Comparison of ENCODE assay signal across 1 cellular context in genomic region chr9:76637426-76637825, GRCh38.
TF ChIP-seq lines count a peak whose summit lies in the region.

No MANE protein-coding gene starts in this region.

TF ChIP-seq in GM23338, 12 proteins besides CTCF, POLR2A, EP300 and RAD21 (continued from another document):
- TF ChIP-seq, protein P1, sequence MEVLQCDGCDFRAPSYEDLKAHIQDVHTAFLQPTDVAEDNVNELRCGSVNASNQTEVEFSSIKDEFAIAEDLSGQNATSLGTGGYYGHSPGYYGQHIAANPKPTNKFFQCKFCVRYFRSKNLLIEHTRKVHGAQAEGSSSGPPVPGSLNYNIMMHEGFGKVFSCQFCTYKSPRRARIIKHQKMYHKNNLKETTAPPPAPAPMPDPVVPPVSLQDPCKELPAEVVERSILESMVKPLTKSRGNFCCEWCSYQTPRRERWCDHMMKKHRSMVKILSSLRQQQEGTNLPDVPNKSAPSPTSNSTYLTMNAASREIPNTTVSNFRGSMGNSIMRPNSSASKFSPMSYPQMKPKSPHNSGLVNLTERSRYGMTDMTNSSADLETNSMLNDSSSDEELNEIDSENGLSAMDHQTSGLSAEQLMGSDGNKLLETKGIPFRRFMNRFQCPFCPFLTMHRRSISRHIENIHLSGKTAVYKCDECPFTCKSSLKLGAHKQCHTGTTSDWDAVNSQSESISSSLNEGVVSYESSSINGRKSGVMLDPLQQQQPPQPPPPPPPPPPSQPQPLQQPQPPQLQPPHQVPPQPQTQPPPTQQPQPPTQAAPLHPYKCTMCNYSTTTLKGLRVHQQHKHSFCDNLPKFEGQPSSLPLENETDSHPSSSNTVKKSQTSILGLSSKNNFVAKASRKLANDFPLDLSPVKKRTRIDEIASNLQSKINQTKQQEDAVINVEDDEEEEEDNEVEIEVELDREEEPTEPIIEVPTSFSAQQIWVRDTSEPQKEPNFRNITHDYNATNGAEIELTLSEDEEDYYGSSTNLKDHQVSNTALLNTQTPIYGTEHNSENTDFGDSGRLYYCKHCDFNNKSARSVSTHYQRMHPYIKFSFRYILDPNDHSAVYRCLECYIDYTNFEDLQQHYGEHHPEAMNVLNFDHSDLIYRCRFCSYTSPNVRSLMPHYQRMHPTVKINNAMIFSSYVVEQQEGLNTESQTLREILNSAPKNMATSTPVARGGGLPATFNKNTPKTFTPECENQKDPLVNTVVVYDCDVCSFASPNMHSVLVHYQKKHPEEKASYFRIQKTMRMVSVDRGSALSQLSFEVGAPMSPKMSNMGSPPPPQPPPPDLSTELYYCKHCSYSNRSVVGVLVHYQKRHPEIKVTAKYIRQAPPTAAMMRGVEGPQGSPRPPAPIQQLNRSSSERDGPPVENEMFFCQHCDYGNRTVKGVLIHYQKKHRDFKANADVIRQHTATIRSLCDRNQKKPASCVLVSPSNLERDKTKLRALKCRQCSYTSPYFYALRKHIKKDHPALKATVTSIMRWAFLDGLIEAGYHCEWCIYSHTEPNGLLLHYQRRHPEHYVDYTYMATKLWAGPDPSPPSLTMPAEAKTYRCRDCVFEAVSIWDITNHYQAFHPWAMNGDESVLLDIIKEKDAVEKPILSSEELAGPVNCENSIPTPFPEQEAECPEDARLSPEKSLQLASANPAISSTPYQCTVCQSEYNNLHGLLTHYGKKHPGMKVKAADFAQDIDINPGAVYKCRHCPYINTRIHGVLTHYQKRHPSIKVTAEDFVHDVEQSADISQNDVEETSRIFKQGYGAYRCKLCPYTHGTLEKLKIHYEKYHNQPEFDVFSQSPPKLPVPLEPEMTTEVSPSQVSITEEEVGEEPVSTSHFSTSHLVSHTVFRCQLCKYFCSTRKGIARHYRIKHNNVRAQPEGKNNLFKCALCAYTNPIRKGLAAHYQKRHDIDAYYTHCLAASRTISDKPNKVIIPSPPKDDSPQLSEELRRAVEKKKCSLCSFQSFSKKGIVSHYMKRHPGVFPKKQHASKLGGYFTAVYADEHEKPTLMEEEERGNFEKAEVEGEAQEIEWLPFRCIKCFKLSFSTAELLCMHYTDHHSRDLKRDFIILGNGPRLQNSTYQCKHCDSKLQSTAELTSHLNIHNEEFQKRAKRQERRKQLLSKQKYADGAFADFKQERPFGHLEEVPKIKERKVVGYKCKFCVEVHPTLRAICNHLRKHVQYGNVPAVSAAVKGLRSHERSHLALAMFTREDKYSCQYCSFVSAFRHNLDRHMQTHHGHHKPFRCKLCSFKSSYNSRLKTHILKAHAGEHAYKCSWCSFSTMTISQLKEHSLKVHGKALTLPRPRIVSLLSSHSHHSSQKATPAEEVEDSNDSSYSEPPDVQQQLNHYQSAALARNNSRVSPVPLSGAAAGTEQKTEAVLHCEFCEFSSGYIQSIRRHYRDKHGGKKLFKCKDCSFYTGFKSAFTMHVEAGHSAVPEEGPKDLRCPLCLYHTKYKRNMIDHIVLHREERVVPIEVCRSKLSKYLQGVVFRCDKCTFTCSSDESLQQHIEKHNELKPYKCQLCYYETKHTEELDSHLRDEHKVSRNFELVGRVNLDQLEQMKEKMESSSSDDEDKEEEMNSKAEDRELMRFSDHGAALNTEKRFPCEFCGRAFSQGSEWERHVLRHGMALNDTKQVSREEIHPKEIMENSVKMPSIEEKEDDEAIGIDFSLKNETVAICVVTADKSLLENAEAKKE (CRISPR knock-in tag; IDR thresholded peaks at IDR 0.05) = no peak
- no peak for TF ChIP-seq CREB1 (CRISPR knock-in tag; IDR thresholded peaks at IDR 0.05; ENCODE audit: low read depth)
- TF ChIP-seq EZH2phosphoT487 (IDR thresholded peaks at IDR 0.05; ENCODE audit: unreplicated experiment) = no peak
- TF ChIP-seq, protein P2, sequence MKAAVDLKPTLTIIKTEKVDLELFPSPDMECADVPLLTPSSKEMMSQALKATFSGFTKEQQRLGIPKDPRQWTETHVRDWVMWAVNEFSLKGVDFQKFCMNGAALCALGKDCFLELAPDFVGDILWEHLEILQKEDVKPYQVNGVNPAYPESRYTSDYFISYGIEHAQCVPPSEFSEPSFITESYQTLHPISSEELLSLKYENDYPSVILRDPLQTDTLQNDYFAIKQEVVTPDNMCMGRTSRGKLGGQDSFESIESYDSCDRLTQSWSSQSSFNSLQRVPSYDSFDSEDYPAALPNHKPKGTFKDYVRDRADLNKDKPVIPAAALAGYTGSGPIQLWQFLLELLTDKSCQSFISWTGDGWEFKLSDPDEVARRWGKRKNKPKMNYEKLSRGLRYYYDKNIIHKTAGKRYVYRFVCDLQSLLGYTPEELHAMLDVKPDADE (IDR thresholded peaks at IDR 0.05) = no peak
- no peak for TF ChIP-seq NANOG (IDR thresholded peaks at IDR 0.05; ENCODE audit: borderline replicate concordance)
- TF ChIP-seq EZH2 (IDR thresholded peaks at IDR 0.05; ENCODE audit: low read depth, unreplicated experiment) = no peak
- no peak for TF ChIP-seq JUNB (IDR thresholded peaks at IDR 0.05; ENCODE audit: unreplicated experiment)
- TF ChIP-seq POLR2AphosphoS5 (IDR thresholded peaks at IDR 0.05; ENCODE audit: low read depth) = no peak
TF ChIP-seq in GM23338: peak in this region for 0.
